11 cellular contexts compared by ENCODE assay signal in the genomic region with DNA sequence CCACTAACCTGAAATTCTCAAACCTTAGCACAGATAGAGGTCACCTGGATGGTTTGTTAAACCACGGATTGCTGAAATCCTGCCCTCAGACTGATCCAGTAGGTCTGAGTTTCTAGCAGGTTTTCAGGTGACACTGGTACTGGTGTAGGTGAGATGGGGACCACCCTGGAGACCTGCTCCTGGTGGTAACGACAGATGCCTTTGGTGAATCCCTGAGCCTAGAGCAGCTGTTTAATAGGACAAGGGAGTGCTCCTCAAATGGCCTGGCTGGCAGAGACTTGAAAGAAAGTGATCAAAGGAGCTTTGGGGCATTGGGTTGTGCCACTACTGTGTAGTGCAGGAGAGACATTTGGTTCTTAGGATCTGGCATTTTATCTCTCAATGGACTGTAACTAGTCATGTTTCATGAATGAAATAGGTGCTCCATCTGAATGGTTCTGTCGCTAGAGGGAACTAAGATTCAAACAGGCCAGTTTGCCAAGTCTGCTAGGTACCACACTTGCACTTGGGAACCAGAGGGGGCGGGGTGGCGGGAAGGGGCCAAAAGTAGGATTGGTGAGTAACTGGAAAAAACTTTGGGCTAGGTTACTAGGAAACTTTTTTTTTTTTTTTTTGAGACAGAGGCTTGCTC. TPM values are rescaled to one million over a fixed set of nuclear protein-coding genes. Genes with fewer than 3 reads are reported as not detected.
DNase-seq lines count a peak whose midpoint lies in the region; ATAC-seq, FAIRE-seq and TF ChIP-seq lines count a peak whose summit lies in the region.
"Had no signal": no experiment of that assay in that cellular context is flagged by ENCODE, and none has a peak within 500 bp of the region (broad histone marks: within the 10 kb centered on the region; RNA-seq: fewer than 3 reads in every experiment).

No MANE protein-coding gene starts in this region.

- peaks cover 55% of the 10 kb centered on the region for H3K36me3 Mint-ChIP-seq in activated CD4-positive, alpha-beta T cell treated with anti-CD3 and anti-CD28 coated beads for 36 hours (ENCODE audit: low read depth)

- no peak for DNase-seq in activated CD4-positive, alpha-beta T cell treated with anti-CD3 and anti-CD28 coated beads for 36 hours
- DNase-seq in activated CD4-positive, alpha-beta T cell treated with anti-CD3 and anti-CD28 coated beads, Interleukin-2, amount 50 U/mL, for 4 hours, result no peak
- no peak for DNase-seq in H1 (ENCODE audit: low read depth in 1 of 2, low spot score in 2 of 2)
- DNase-seq in gastrocnemius medialis, result peak in 1 of 2 donors; percentile 71
- DNase-seq in GDM1 (lab: John Stamatoyannopoulos, UW), result no peak
- no peak for DNase-seq in iPS-NIHi11 (ENCODE audit: low spot score)
- DNase-seq: cerebellar nuclear complex, small intestine had no signal

- H3K56ac ChIP-seq in H1 (replicated peaks; ENCODE audit: insufficient read length, low read depth, low read length), result no peak overlapping the region

- no peak for FAIRE-seq in H1 (lab: Jason Lieb, UNC)
- FAIRE-seq: small intestine had no signal

- peaks cover 2% of the 10 kb centered on the region; the same call in 1 of the 2 replicates for H3K79me1 ChIP-seq in H1 (ENCODE audit: low read depth, low read length)

- H2BK5ac ChIP-seq in H1 (ENCODE audit: low read depth, low read length), result no peak overlapping the region

- H2BK120ac ChIP-seq in H1 (replicated peaks; ENCODE audit: low read depth, low read length), result no peak overlapping the region

- H4K8ac ChIP-seq in H1 (ENCODE audit: extremely low read depth, insufficient read depth, low read length), result no peak overlapping the region

- no peak overlapping the region for H3K23ac ChIP-seq in H1 (ENCODE audit: insufficient read length)

- no peaks in the 10 kb centered on the region for H3K9me3 Mint-ChIP-seq in activated CD4-positive, alpha-beta T cell treated with anti-CD3 and anti-CD28 coated beads for 36 hours (ENCODE audit: low read depth)

- H3K9me2 ChIP-seq in OCI-LY1 (ENCODE audit: low read depth, low read length), result no peaks in the 10 kb centered on the region

- TF ChIP-seq EP300 in H1 (IDR thresholded peaks at IDR 0.05; ENCODE audit: borderline replicate concordance in 1 of 2, low read depth in 2 of 2, low read length in 2 of 2), result no peak

- H2BK15ac ChIP-seq in H1 (ENCODE audit: low read length), result no peak overlapping the region

- in situ Hi-C loops in gastrocnemius medialis (cut with MboI; ENCODE audit: low sequenced_read_pairs in 4 of 4), result loop anchor here in 1 of 4 donors (25.0 kb wide), 1 partner anchor 309 kb away; no protein-coding TSS in a partner anchor

- WGBS in H1 (ENCODE audit: extremely low coverage in 1 of 2, insufficient coverage in 1 of 2, insufficient read length in 1 of 2, insufficient replicate concordance in 2 of 2, low coverage in 1 of 2, low lambda C conversion rate in 2 of 2, missing lambda C conversion rate in 1 of 2), 2 experiments, result 87% methylated on average over 5 of the region's 5 CpGs; no CpG with 5 or more reads in 1 of the 2 experiments

- TF ChIP-seq POLR2A in H1 (IDR thresholded peaks at IDR 0.05; ENCODE audit: control extremely low read depth in 1 of 2, low read depth in 2 of 2, low read length in 2 of 2) (no peak), gastrocnemius medialis (IDR thresholded peaks at IDR 0.05) (no peak)

- H3K27ac Mint-ChIP-seq in activated CD4-positive, alpha-beta T cell treated with anti-CD3 and anti-CD28 coated beads for 36 hours, result peak overlapping the region; percentile 61

- H2BK20ac ChIP-seq in H1 (ENCODE audit: low read length), result no peak overlapping the region

- H2BK12ac ChIP-seq in H1 (ENCODE audit: low read depth, low read length), result no peak overlapping the region

- no peak for TF ChIP-seq CTCF in OCI-LY1 (IDR thresholded peaks at IDR 0.05; ENCODE audit: low read length)
- TF ChIP-seq CTCF in H1 (IDR thresholded peaks at IDR 0.05; ENCODE audit: control extremely low read depth in 1 of 3, insufficient read depth in 1 of 3, low read depth in 1 of 3, low read length in 3 of 3), result peak in 1 of 3 experiments; percentile 24; a peak in 2 of 4 replicates
- TF ChIP-seq CTCF in gastrocnemius medialis (IDR thresholded peaks at IDR 0.05 in 4 of 5, conservative IDR thresholded peaks at IDR 0.05 in 1 of 5), result no peak

- H4K5ac ChIP-seq in H1 (ENCODE audit: insufficient read length, low read depth, low read length), result no peak overlapping the region

- H3K4ac ChIP-seq in H1 (replicated peaks; ENCODE audit: insufficient read length, low read depth, low read length), result no peak overlapping the region

- peak overlapping the region; percentile 35 for H3K27ac ChIP-seq in OCI-LY1 (ENCODE audit: low read depth, low read length, poor library complexity, severe bottlenecking)
- no peak overlapping the region for H3K27ac ChIP-seq in H1 (ENCODE audit: low read depth, low read length)
- peak overlapping the region in 2 of 4 donors; percentile 24 to 40 for H3K27ac ChIP-seq in gastrocnemius medialis
- H3K27ac ChIP-seq: BLaER1 had no signal

- H3K23me2 ChIP-seq in H1 (ENCODE audit: low read depth, low read length), result peaks cover 7% of the 10 kb centered on the region

- no peak overlapping the region for H3K4me3 Mint-ChIP-seq in activated CD4-positive, alpha-beta T cell treated with anti-CD3 and anti-CD28 coated beads for 36 hours

- H3K18ac ChIP-seq in H1 (ENCODE audit: extremely low read depth, low read length), result no peak overlapping the region

- no peak overlapping the region for H3K4me3 ChIP-seq in OCI-LY1 (ENCODE audit: low read depth, low read length, poor library complexity, severe bottlenecking)
- no peak overlapping the region for H3K4me3 ChIP-seq in H1 (ENCODE audit: extremely low read depth in 1 of 4, insufficient read depth in 2 of 4, low read depth in 3 of 4, low read length in 4 of 4)
- H3K4me3 ChIP-seq in gastrocnemius medialis, result no peak overlapping the region
- H3K4me3 ChIP-seq: BLaER1 had no signal

- no peak overlapping the region for H3K4me2 ChIP-seq in OCI-LY1 (ENCODE audit: low read length)
- no peak overlapping the region for H3K4me2 ChIP-seq in H1 (ENCODE audit: insufficient read depth in 1 of 2, low read depth in 2 of 2, low read length in 2 of 2)
- H3K4me2 ChIP-seq: BLaER1 had no signal

- H3F3A ChIP-seq in OCI-LY1 (ENCODE audit: insufficient read depth, low read length), result peaks cover 6% of the 10 kb centered on the region; the same call in 1 of the 2 replicates

- H2AFZ ChIP-seq in OCI-LY1 (ENCODE audit: low read length) (no peak overlapping the region), H1 (ENCODE audit: low read length) (no peak overlapping the region)

- H3K9me3 ChIP-seq in OCI-LY1 (ENCODE audit: low read length), result no peaks in the 10 kb centered on the region
- H3K9me3 ChIP-seq in H1 (ENCODE audit: insufficient read depth in 2 of 2, low read depth in 1 of 2, low read length in 1 of 2), result no peaks in the 10 kb centered on the region
- no peaks in the 10 kb centered on the region for H3K9me3 ChIP-seq in gastrocnemius medialis
- H3K9me3 ChIP-seq: BLaER1 had no signal

- H3K36me3 ChIP-seq in OCI-LY1 (ENCODE audit: insufficient read depth, low read length) (peaks cover 62% of the 10 kb centered on the region), H1 (ENCODE audit: control insufficient read depth in 2 of 4, insufficient read depth in 4 of 4, low read length in 3 of 4) (peaks cover 18 to 48% (median 33%) of the 10 kb centered on the region in 4 experiments), gastrocnemius medialis (peaks cover 2 to 45% of the 10 kb centered on the region in 2 donors)

- no peak overlapping the region for H3K14ac ChIP-seq in H1 (ENCODE audit: insufficient read length)

- H3K4me1 ChIP-seq in OCI-LY1 (ENCODE audit: insufficient read depth, low read length, severe bottlenecking), result peaks cover 18% of the 10 kb centered on the region
- peaks cover 3 to 10% (median 5%) of the 10 kb centered on the region in 4 experiments; a peak in 6 of 7 replicates for H3K4me1 ChIP-seq in H1 (replicated peaks in 1 of 4; ENCODE audit: control insufficient read depth in 3 of 4, insufficient read depth in 4 of 4, low read length in 3 of 4)
- H3K4me1 ChIP-seq in gastrocnemius medialis, result peaks cover 15 to 22% of the 10 kb centered on the region in 2 donors

- H2AK5ac ChIP-seq in H1 (ENCODE audit: low read depth, low read length), result no peak overlapping the region

- no peak overlapping the region for H3K9ac ChIP-seq in OCI-LY1 (ENCODE audit: low read length)
- no peak overlapping the region; a peak in 2 of 7 replicates for H3K9ac ChIP-seq in H1 (replicated peaks in 1 of 4; ENCODE audit: extremely low read depth in 1 of 4, low read depth in 3 of 4, low read length in 3 of 4)

- peak in 1 of 2 experiments; percentile 1; a peak in 2 of 4 replicates for TF ChIP-seq RAD21 in H1 (IDR thresholded peaks at IDR 0.05 in 1 of 2, conservative IDR thresholded peaks at IDR 0.05 in 1 of 2; ENCODE audit: low read depth in 2 of 2, low read length in 2 of 2)

- peaks cover 34% of the 10 kb centered on the region for H3K4me1 Mint-ChIP-seq in activated CD4-positive, alpha-beta T cell treated with anti-CD3 and anti-CD28 coated beads for 36 hours

- no peak overlapping the region for H4K91ac ChIP-seq in H1 (replicated peaks; ENCODE audit: insufficient read length, low read length)

- intact Hi-C loops in activated CD4-positive, alpha-beta T cell treated with anti-CD3 and anti-CD28 coated beads for 36 hours (cut with DNase I, micrococcal nuclease), result no loop called here
- intact Hi-C loops in gastrocnemius medialis (cut with DNase I; ENCODE audit: low total_unique reads), result no loop called here

- H3K79me2 ChIP-seq in OCI-LY1 (ENCODE audit: insufficient read depth, low read length) (peaks cover 16% of the 10 kb centered on the region), H1 (ENCODE audit: control insufficient read depth in 1 of 2, insufficient read depth in 2 of 2, low read length in 2 of 2) (peaks cover 10 to 16% of the 10 kb centered on the region in 2 experiments)

- ATAC-seq in activated CD4-positive, alpha-beta T cell treated with anti-CD3 and anti-CD28 coated beads for 36 hours, result no peak
- ATAC-seq in gastrocnemius medialis (peak; percentile 34 to 57), HG02588 (IDR thresholded peaks at IDR 0.05; ENCODE audit: unreplicated experiment) (no peak)

- CTCF ChIA-PET in activated CD4-positive, alpha-beta T cell treated with anti-CD3 and anti-CD28 coated beads for 36 hours (lab: Charles Lee), result interaction anchor here (1.9 kb wide), 1 partner anchor 21 kb away, joined by 5 read pairs; no protein-coding TSS in a partner anchor
- CTCF ChIA-PET in H1 (lab: Charles Lee; ENCODE audit: partially characterized antibody), result interaction anchor here (0.7 to 1.8 kb wide), 3 partner anchors 9 to 34 kb away, joined by 3 to 6 read pairs (median 3); no protein-coding TSS in a partner anchor

- H3K27me3 ChIP-seq in OCI-LY1 (ENCODE audit: insufficient read depth, low read length) (no peaks in the 10 kb centered on the region), H1 (replicated peaks in 1 of 4; ENCODE audit: control insufficient read depth in 3 of 4, extremely low read depth in 1 of 4, insufficient read depth in 3 of 4, low read length in 3 of 4) (no peaks in the 10 kb centered on the region), gastrocnemius medialis (no peaks in the 10 kb centered on the region)
- H3K27me3 ChIP-seq: BLaER1 had no signal

- H4K20me1 ChIP-seq in OCI-LY1 (ENCODE audit: insufficient read depth, low read length) (no peaks in the 10 kb centered on the region), H1 (replicated peaks in 1 of 2; ENCODE audit: control insufficient read depth in 1 of 2, insufficient read depth in 2 of 2, low read length in 2 of 2) (peaks cover 4 to 10% of the 10 kb centered on the region in 2 experiments)

- no peaks in the 10 kb centered on the region for H3K27me3 Mint-ChIP-seq in activated CD4-positive, alpha-beta T cell treated with anti-CD3 and anti-CD28 coated beads for 36 hours

- POLR2A ChIA-PET in activated CD4-positive, alpha-beta T cell treated with anti-CD3 and anti-CD28 coated beads for 36 hours (lab: Charles Lee), result interaction anchor here (0.7 kb wide), 1 partner anchor 276 kb away, joined by 4 read pairs; no protein-coding TSS in a partner anchor
- POLR2A ChIA-PET in H1 (lab: Charles Lee; ENCODE audit: partially characterized antibody), result interaction anchor here (0.5 to 8.2 kb wide), 4 partner anchors 10 to 72 kb away, joined by 3 to 123 read pairs (median 20); partner anchors contain the start of genes RND2 and VAT1

RNA-seq across cellular contexts. Expression of gene IFI35, which starts 2.9 kb away (rescaled TPM):
- 10 to 100 TPM; 65.3 to 68.1 TPM for total RNA-seq in activated CD4-positive, alpha-beta T cell treated with anti-CD3 and anti-CD28 coated beads for 36 hours
- total RNA-seq in H1 (2021; fragmentation: NEBNext Ultra II Directional; extraction: Animal tissue kit (Norgen Biotek cat#: 25700)), result 2.0 and 2.5 TPM in 2 replicates
- 4.7 and 4.9 TPM in 2 replicates for polyA plus RNA-seq in H1 (2011; rRNA removed)
- 4.8 TPM for polyA plus RNA-seq in H1 (2011; cell fraction: cytosol; rRNA removed)
- polyA plus RNA-seq in H1 (2011; cell fraction: nucleus; rRNA removed), result 3.7 TPM
- 2.5 to 5.1 TPM (median 4.2 TPM) in 4 replicates for polyA plus RNA-seq in H1 (2012, experiment 1 of 2)
- 3.8 TPM for polyA plus RNA-seq in H1 (2012, experiment 2 of 2)
- polyA plus RNA-seq in H1 (2013, experiment 1 of 2), result 0.77 TPM
- 0.66 TPM for polyA plus RNA-seq in H1 (2013, experiment 2 of 2)
- 2.1 and 3.5 TPM in 2 replicates for polyA minus RNA-seq in H1 (2011; rRNA and poly(A)+ RNA removed)
- polyA minus RNA-seq in H1 (2011; cell fraction: cytosol; rRNA and poly(A)+ RNA removed), result 3.4 TPM
- 2.2 TPM for polyA minus RNA-seq in H1 (2011; cell fraction: nucleus; rRNA and poly(A)+ RNA removed)
- total RNA-seq in gastrocnemius medialis, result 10 to 100 TPM in 1 of 4 donors, 1 to 10 TPM in 3; 1.3 to 11.0 (median 4.0) TPM

RNA-seq across cellular contexts. Expression of gene RPL27, which starts 5.4 kb away (rescaled TPM):
- total RNA-seq in activated CD4-positive, alpha-beta T cell treated with anti-CD3 and anti-CD28 coated beads for 36 hours, result 1,000 to 10,000 TPM; 1,703 to 2,161 TPM
- 1,415 and 1,425 TPM in 2 replicates for total RNA-seq in H1 (2021; fragmentation: NEBNext Ultra II Directional; extraction: Animal tissue kit (Norgen Biotek cat#: 25700))
- polyA plus RNA-seq in H1 (2011; rRNA removed), result 3,779 and 3,900 TPM in 2 replicates
- 3,674 TPM for polyA plus RNA-seq in H1 (2011; cell fraction: cytosol; rRNA removed)
- 1,465 TPM for polyA plus RNA-seq in H1 (2011; cell fraction: nucleus; rRNA removed)
- polyA plus RNA-seq in H1 (2012, experiment 1 of 2), result 1,928 to 4,480 TPM (median 4,033 TPM) in 4 replicates
- polyA plus RNA-seq in H1 (2012, experiment 2 of 2), result 7,082 TPM
- 5,965 TPM for polyA plus RNA-seq in H1 (2013, experiment 1 of 2)
- 5,738 TPM for polyA plus RNA-seq in H1 (2013, experiment 2 of 2)
- 639 and 673 TPM in 2 replicates for polyA minus RNA-seq in H1 (2011; rRNA and poly(A)+ RNA removed)
- 757 TPM for polyA minus RNA-seq in H1 (2011; cell fraction: cytosol; rRNA and poly(A)+ RNA removed)
- polyA minus RNA-seq in H1 (2011; cell fraction: nucleus; rRNA and poly(A)+ RNA removed), result 1,343 TPM
- 1,000 to 10,000 TPM in 2 of 4 donors, 100 to 1,000 TPM in 2; 800 to 1,300 (median 1,077) TPM for total RNA-seq in gastrocnemius medialis

RNA-seq across cellular contexts. Expression of gene VAT1, which starts 18.5 kb away (rescaled TPM):
- 10 to 100 TPM; 26.1 to 35.0 TPM for total RNA-seq in activated CD4-positive, alpha-beta T cell treated with anti-CD3 and anti-CD28 coated beads for 36 hours
- 281 and 295 TPM in 2 replicates for total RNA-seq in H1 (2021; fragmentation: NEBNext Ultra II Directional; extraction: Animal tissue kit (Norgen Biotek cat#: 25700))
- polyA plus RNA-seq in H1 (2011; rRNA removed), result 200 and 269 TPM in 2 replicates
- polyA plus RNA-seq in H1 (2011; cell fraction: cytosol; rRNA removed), result 246 TPM
- polyA plus RNA-seq in H1 (2011; cell fraction: nucleus; rRNA removed), result 211 TPM
- polyA plus RNA-seq in H1 (2012, experiment 1 of 2), result 312 to 485 TPM (median 385 TPM) in 4 replicates
- 284 TPM for polyA plus RNA-seq in H1 (2012, experiment 2 of 2)
- 209 TPM for polyA plus RNA-seq in H1 (2013, experiment 1 of 2)
- 231 TPM for polyA plus RNA-seq in H1 (2013, experiment 2 of 2)
- 360 and 517 TPM in 2 replicates for polyA minus RNA-seq in H1 (2011; rRNA and poly(A)+ RNA removed)
- 175 TPM for polyA minus RNA-seq in H1 (2011; cell fraction: cytosol; rRNA and poly(A)+ RNA removed)
- polyA minus RNA-seq in H1 (2011; cell fraction: nucleus; rRNA and poly(A)+ RNA removed), result 93.2 TPM
- 10 to 100 TPM; 18.0 to 49.5 (median 35.8) TPM for total RNA-seq in gastrocnemius medialis

RNA-seq across cellular contexts. Expression of gene RND2, which starts 21.4 kb away (rescaled TPM):
- total RNA-seq in activated CD4-positive, alpha-beta T cell treated with anti-CD3 and anti-CD28 coated beads for 36 hours, result under 1 TPM; 0.05 to 0.16 TPM
- total RNA-seq in H1 (2021; fragmentation: NEBNext Ultra II Directional; extraction: Animal tissue kit (Norgen Biotek cat#: 25700)), result 51.3 and 56.8 TPM in 2 replicates
- 61.4 and 76.2 TPM in 2 replicates for polyA plus RNA-seq in H1 (2011; rRNA removed)
- 77.8 TPM for polyA plus RNA-seq in H1 (2011; cell fraction: cytosol; rRNA removed)
- polyA plus RNA-seq in H1 (2011; cell fraction: nucleus; rRNA removed), result 48.9 TPM
- 48.4 to 68.0 TPM (median 59.0 TPM) in 4 replicates for polyA plus RNA-seq in H1 (2012, experiment 1 of 2)
- polyA plus RNA-seq in H1 (2012, experiment 2 of 2), result 60.7 TPM
- 22.6 TPM for polyA plus RNA-seq in H1 (2013, experiment 1 of 2)
- 21.5 TPM for polyA plus RNA-seq in H1 (2013, experiment 2 of 2)
- 38.7 and 39.0 TPM in 2 replicates for polyA minus RNA-seq in H1 (2011; rRNA and poly(A)+ RNA removed)
- polyA minus RNA-seq in H1 (2011; cell fraction: cytosol; rRNA and poly(A)+ RNA removed), result 17.8 TPM
- polyA minus RNA-seq in H1 (2011; cell fraction: nucleus; rRNA and poly(A)+ RNA removed), result 15.3 TPM
- total RNA-seq in gastrocnemius medialis, result under 1 TPM in 3 of 4 donors, not detected in 1; 0.04 to 0.10 (median 0.10) TPM

RNA-seq across cellular contexts. Expression of gene RUNDC1, which starts 23.3 kb away (rescaled TPM):
- 10 to 100 TPM; 12.3 to 12.5 TPM for total RNA-seq in activated CD4-positive, alpha-beta T cell treated with anti-CD3 and anti-CD28 coated beads for 36 hours
- total RNA-seq in H1 (2021; fragmentation: NEBNext Ultra II Directional; extraction: Animal tissue kit (Norgen Biotek cat#: 25700)), result 10.7 and 11.9 TPM in 2 replicates
- 7.9 and 9.4 TPM in 2 replicates for polyA plus RNA-seq in H1 (2011; rRNA removed)
- polyA plus RNA-seq in H1 (2011; cell fraction: cytosol; rRNA removed), result 8.5 TPM
- 8.2 TPM for polyA plus RNA-seq in H1 (2011; cell fraction: nucleus; rRNA removed)
- 9.5 to 9.8 TPM (median 9.7 TPM) in 4 replicates for polyA plus RNA-seq in H1 (2012, experiment 1 of 2)
- 5.9 TPM for polyA plus RNA-seq in H1 (2012, experiment 2 of 2)
- 7.2 TPM for polyA plus RNA-seq in H1 (2013, experiment 1 of 2)
- polyA plus RNA-seq in H1 (2013, experiment 2 of 2), result 7.8 TPM
- 16.5 and 17.5 TPM in 2 replicates for polyA minus RNA-seq in H1 (2011; rRNA and poly(A)+ RNA removed)
- polyA minus RNA-seq in H1 (2011; cell fraction: cytosol; rRNA and poly(A)+ RNA removed), result 7.4 TPM
- 9.1 TPM for polyA minus RNA-seq in H1 (2011; cell fraction: nucleus; rRNA and poly(A)+ RNA removed)
- 10 to 100 TPM; 13.8 to 19.8 (median 16.4) TPM for total RNA-seq in gastrocnemius medialis

Comparison
In these comparisons a context has a peak if more than half of its experiments do, and no peak if none do; other contexts are left out.
1. ATAC-seq: peak in gastrocnemius medialis (2 of 2); none in activated CD4-positive, alpha-beta T cell treated with anti-CD3 and anti-CD28 coated beads for 36 hours (single experiment) and HG02588 (single experiment).
2. RNA of gene IFI35, which starts 2.9 kb away (total RNA-seq): 65.3 to 68.1 TPM in activated CD4-positive, alpha-beta T cell treated with anti-CD3 and anti-CD28 coated beads for 36 hours; 1.3 to 11.0 TPM in gastrocnemius medialis and 2.0 to 2.5 TPM in H1; every median in the first group is over 4 times any median in the second.